8 cellular contexts compared by ENCODE assay signal in genomic region chr17:42287305-42288077, GRCh38. TPM values are rescaled to one million over a fixed set of nuclear protein-coding genes. Genes with fewer than 3 reads are reported as not detected.
A peak's percentile ranks its signal among the peaks of the same experiment; 100 is the strongest.
DNase-seq lines count a peak whose midpoint lies in the region; ATAC-seq lines count a peak whose summit lies in the region.

No MANE protein-coding gene starts in this region.

- H3K27ac ChIP-seq in CD4-positive, CD25-positive, alpha-beta regulatory T cell (ENCODE audit: insufficient read depth, low read length, poor library complexity, severe bottlenecking) = peak overlapping the region; percentile 95
- H3K27ac ChIP-seq in subcutaneous abdominal adipose tissue (ENCODE audit: low read depth, low read length) = peak overlapping the region; percentile 100

- H3K9me3 Mint-ChIP-seq in CD4-positive, CD25-positive, alpha-beta regulatory T cell = no peaks in the 10 kb centered on the region

- H3K27ac Mint-ChIP-seq in CD4-positive, CD25-positive, alpha-beta regulatory T cell = peak overlapping the region; percentile 98 to 99 (median 98)

- peaks cover 41% of the 10 kb centered on the region for H3K4me1 ChIP-seq in CD4-positive, CD25-positive, alpha-beta regulatory T cell (ENCODE audit: control insufficient read depth, insufficient read depth, low read length, poor library complexity, severe bottlenecking)
- H3K4me1 ChIP-seq in endocrine pancreas (ENCODE audit: control insufficient read depth, insufficient read depth, low read length) (no peaks in the 10 kb centered on the region), mononuclear cell (ENCODE audit: insufficient read depth, low read length) (peaks cover 50% of the 10 kb centered on the region), subcutaneous abdominal adipose tissue (ENCODE audit: control insufficient read depth in 5 of 5, insufficient read depth in 5 of 5, low read length in 5 of 5) (peaks cover 11 to 68% (median 61%) of the 10 kb centered on the region in 5 donors)

- peaks cover 7% of the 10 kb centered on the region for H3K36me3 Mint-ChIP-seq in CD4-positive, CD25-positive, alpha-beta regulatory T cell

- H3K9me3 ChIP-seq in CD4-positive, CD25-positive, alpha-beta regulatory T cell (ENCODE audit: control insufficient read depth in 2 of 2, low read length in 2 of 2) = no peaks in the 10 kb centered on the region
- H3K9me3 ChIP-seq in endocrine pancreas (ENCODE audit: control insufficient read depth, low read length) = no peaks in the 10 kb centered on the region
- no peaks in the 10 kb centered on the region for H3K9me3 ChIP-seq in mononuclear cell (ENCODE audit: low read depth, low read length)
- no peaks in the 10 kb centered on the region for H3K9me3 ChIP-seq in subcutaneous abdominal adipose tissue (ENCODE audit: control insufficient read depth in 5 of 5, low read length in 5 of 5)

- peak overlapping the region; percentile 81 for H3K4me3 ChIP-seq in CD4-positive, CD25-positive, alpha-beta regulatory T cell (ENCODE audit: low read depth, low read length)
- H3K4me3 ChIP-seq in endocrine pancreas (ENCODE audit: control insufficient read depth, insufficient read depth, low read length) (no peak overlapping the region), mononuclear cell (ENCODE audit: low read length) (peak overlapping the region; percentile 87), subcutaneous abdominal adipose tissue (ENCODE audit: low read depth in 1 of 5, low read length in 5 of 5) (peak overlapping the region; percentile 63 to 77 (median 68))

- ATAC-seq in CD4-positive, CD25-positive, alpha-beta regulatory T cell (ENCODE audit: low read depth in 2 of 2) = peak; percentile 22 to 29
- peak; percentile 20 for ATAC-seq in HG02798 (IDR thresholded peaks at IDR 0.05; ENCODE audit: poor library complexity, unreplicated experiment)

- peaks cover 7 to 61% (median 44%) of the 10 kb centered on the region in 4 donors for H3K4me1 Mint-ChIP-seq in CD4-positive, CD25-positive, alpha-beta regulatory T cell

- no peaks in the 10 kb centered on the region for H3K27me3 ChIP-seq in CD4-positive, CD25-positive, alpha-beta regulatory T cell (ENCODE audit: control insufficient read depth, insufficient read depth, low read length)
- no peaks in the 10 kb centered on the region for H3K27me3 ChIP-seq in endocrine pancreas (ENCODE audit: control insufficient read depth, insufficient read depth, low read length)
- H3K27me3 ChIP-seq in mononuclear cell (ENCODE audit: insufficient read depth, low read length) = no peaks in the 10 kb centered on the region
- H3K27me3 ChIP-seq in subcutaneous abdominal adipose tissue (ENCODE audit: control insufficient read depth in 5 of 5, insufficient read depth in 4 of 5, low read length in 5 of 5) = no peaks in the 10 kb centered on the region

- H3K9ac ChIP-seq in endocrine pancreas (ENCODE audit: control insufficient read depth, insufficient read depth, low read length) (peak overlapping the region; percentile 48), subcutaneous abdominal adipose tissue (ENCODE audit: low read length in 5 of 5) (peak overlapping the region; percentile 82 to 95 (median 87))

- H3K27me3 Mint-ChIP-seq in CD4-positive, CD25-positive, alpha-beta regulatory T cell = no peaks in the 10 kb centered on the region

- peak; percentile 13 to 75 (median 46) for DNase-seq in CD4-positive, CD25-positive, alpha-beta regulatory T cell
- DNase-seq in activated CD4-positive, alpha-beta T cell treated with anti-CD3 and anti-CD28 coated beads for 48 hours = peak; percentile 70
- DNase-seq in SKM-1 treated with dmso at 0.1 percent for 144 hours (lab: John Stamatoyannopoulos, UW; ENCODE audit: unreplicated experiment) = no peak
- DNase-seq in H4 (ENCODE audit: low spot score) = no peak

- H3K36me3 ChIP-seq in CD4-positive, CD25-positive, alpha-beta regulatory T cell (ENCODE audit: control insufficient read depth, insufficient read depth, low read length) = peaks cover 12% of the 10 kb centered on the region
- no peaks in the 10 kb centered on the region for H3K36me3 ChIP-seq in endocrine pancreas (ENCODE audit: control insufficient read depth, insufficient read depth, low read length)
- peaks cover 0 to 8% (median 0%) of the 10 kb centered on the region in 5 donors for H3K36me3 ChIP-seq in subcutaneous abdominal adipose tissue (ENCODE audit: control insufficient read depth in 5 of 5, insufficient read depth in 5 of 5, low read length in 5 of 5)

- H3K4me3 Mint-ChIP-seq in CD4-positive, CD25-positive, alpha-beta regulatory T cell = peak overlapping the region; percentile 97 to 98 (median 97)

RNA-seq across cellular contexts. Expression of gene STAT5A, which starts 0.8 kb away (rescaled TPM):
- 177 TPM for total RNA-seq in CD4-positive, CD25-positive, alpha-beta regulatory T cell
- 10 to 100 TPM; 71.1 to 90.9 (median 76.7) TPM for polyA plus RNA-seq in CD4-positive, CD25-positive, alpha-beta regulatory T cell
- total RNA-seq in mononuclear cell = 117 TPM
- 0.35 and 0.41 TPM in 2 replicates for total RNA-seq in H4 (2014; rRNA removed; shearing (Covaris generic))

RNA-seq across cellular contexts. Expression of gene STAT5B, which starts 11.3 kb away (rescaled TPM):
- total RNA-seq in CD4-positive, CD25-positive, alpha-beta regulatory T cell = 241 TPM
- 100 to 1,000 TPM; 109 to 117 (median 112) TPM for polyA plus RNA-seq in CD4-positive, CD25-positive, alpha-beta regulatory T cell
- 60.2 TPM for total RNA-seq in mononuclear cell
- total RNA-seq in H4 (2014; rRNA removed; shearing (Covaris generic)) = 13.7 and 25.0 TPM in 2 replicates

Comparison
In these comparisons a context has a peak if more than half of its experiments do, and no peak if none do; other contexts are left out.
1. DNase-seq: peak in CD4-positive, CD25-positive, alpha-beta regulatory T cell (3 of 3) and activated CD4-positive, alpha-beta T cell treated with anti-CD3 and anti-CD28 coated beads for 48 hours (single experiment); none in SKM-1 treated with dmso at 0.1 percent for 144 hours (single experiment) and H4 (single experiment).
2. RNA of gene STAT5A, which starts 0.8 kb away (total RNA-seq): 177 TPM in CD4-positive, CD25-positive, alpha-beta regulatory T cell (single experiment) and 117 TPM in mononuclear cell (single experiment); 0.35 to 0.41 TPM in H4; every median in the first group is over 10 times any median in the second.